In the genomic region with DNA sequence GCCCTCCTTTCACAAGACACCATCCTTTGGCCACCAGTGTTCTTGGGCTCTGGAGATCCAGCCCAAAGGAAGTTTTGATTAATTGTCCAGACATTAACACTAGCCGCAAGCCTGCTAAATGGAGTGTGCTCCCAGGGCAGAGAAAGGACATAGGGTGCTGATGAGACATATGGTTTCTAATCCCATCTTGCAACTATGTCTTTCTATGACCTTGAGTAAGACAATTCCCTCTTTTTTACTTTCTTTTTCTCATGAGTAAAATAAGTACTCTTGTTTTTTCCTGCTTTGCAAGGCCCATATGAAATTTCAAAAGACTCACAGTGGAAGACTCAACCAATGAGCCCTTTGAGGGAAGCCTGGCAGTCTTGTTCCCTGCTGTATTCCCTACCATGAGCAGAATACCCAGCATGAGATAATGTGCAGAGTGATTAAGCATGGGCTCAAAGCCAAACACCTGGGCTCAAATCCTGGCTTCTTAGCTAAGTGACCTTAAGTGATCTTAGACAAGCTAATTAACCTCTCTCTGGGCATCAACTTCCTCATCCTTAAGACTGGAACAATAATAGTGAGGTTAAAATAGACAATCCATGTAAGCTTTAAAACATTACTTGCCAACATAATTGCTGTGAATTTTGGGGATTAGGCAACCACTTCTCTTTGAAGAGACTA, we compare ENCODE assay signal across 16 cellular contexts. TPM values are rescaled to one million over a fixed set of nuclear protein-coding genes. Genes with fewer than 3 reads are reported as not detected.
A peak's percentile ranks its signal among the peaks of the same experiment; 100 is the strongest.
DNase-seq lines count a peak whose midpoint lies in the region.
"Had no signal": no experiment of that assay in that cellular context is flagged by ENCODE, and none has a peak within 500 bp of the region (broad histone marks: within the 10 kb centered on the region; RNA-seq: fewer than 3 reads in every experiment).

Gene WFDC10B, minus strand, starts transcription at position 51 of the 669 bp plus-strand sequence. CDS start 19,027 bp downstream, outside the sequence.

- peak; percentile 43 for DNase-seq in HT-29 (ENCODE audit: low spot score)
- peak; percentile 30 for DNase-seq in NCI-H187 treated with DMSO at 0.1 percent for 48 hours (lab: John Stamatoyannopoulos, UW)
- peak; percentile 83 for DNase-seq in RPMI7951 (ENCODE audit: low read depth)
- DNase-seq in mucosa of gallbladder (ENCODE audit: low spot score) = peak; percentile 21
- no peak for DNase-seq in NCI-H1436 (lab: John Stamatoyannopoulos, UW)
- DNase-seq in activated T-cell treated with anti-CD3 and anti-CD28 coated beads for 4 hours = no peak
- no peak for DNase-seq in NCI-H2081 treated with DMSO at 0.1 percent for 48 hours (lab: John Stamatoyannopoulos, UW)
- DNase-seq: adrenal gland; effector memory CD4-positive, alpha-beta T cell; HCEC 1CT; MM.1S; NCI-H510A treated with DMSO at 0.1 percent for 48 hours; ovary; T-cell had no signal

RNA-seq across cellular contexts. Expression of gene WFDC10B, which starts in this region (rescaled TPM):
- not detected in 2 replicates for total RNA-seq in HT-29 (2014; rRNA removed; shearing (Covaris generic))
- total RNA-seq in RPMI7951 (2014; rRNA removed; shearing (Covaris generic)) = 0.88 and 3.5 TPM in 2 replicates
- 0.49 TPM for total RNA-seq in mucosa of gallbladder
- total RNA-seq: adrenal gland, B cell, ovary, T-cell, thoracic aorta had no signal

Comparison
In these comparisons a context has a peak if more than half of its experiments do, and no peak if none do; other contexts are left out.
1. Peak in DNase-seq in HT-29; RNA of the gene not detected or under 1 TPM.
2. Peak in DNase-seq in mucosa of gallbladder; RNA of the gene not detected or under 1 TPM.
3. DNase-seq: peak in NCI-H187 treated with DMSO at 0.1 percent for 48 hours (single experiment) and RPMI7951 (single experiment); none in NCI-H1436 (single experiment), activated T-cell treated with anti-CD3 and anti-CD28 coated beads for 4 hours (single experiment) and NCI-H2081 treated with DMSO at 0.1 percent for 48 hours (single experiment).